7 cellular contexts compared by ENCODE assay signal in genomic region chr11:77127969-77128691, GRCh38. TPM values are rescaled to one million over a fixed set of nuclear protein-coding genes. Genes with fewer than 3 reads are reported as not detected.
A peak's percentile ranks its signal among the peaks of the same experiment; 100 is the strongest.
DNase-seq lines count a peak whose midpoint lies in the region; ATAC-seq and TF ChIP-seq lines count a peak whose summit lies in the region.

MYO7A (plus strand) TSS chr11:77128246; CDS start chr11:77130635, 2,389 bp downstream.

- peak; percentile 65 for DNase-seq in HK-2 (ENCODE audit: unreplicated experiment)
- DNase-seq in SHP77 treated with DMSO at 0.1 percent for 48 hours (lab: John Stamatoyannopoulos, UW) = peak; percentile 27
- DNase-seq in epithelial cell of proximal tubule (ENCODE audit: low read depth) = no peak
- peak; percentile 87 for DNase-seq in myocyte (ENCODE audit: low read depth)
- DNase-seq in dedifferentiated amniotic fluid mesenchymal stem cell (ENCODE audit: extremely low spot score) = no peak

- peak within 1 kb of the TSS; percentile 53 for H3K4me3 ChIP-seq in epithelial cell of proximal tubule (ENCODE audit: low read depth, low read length)

- no peak for TF ChIP-seq CTCF in epithelial cell of proximal tubule (conservative IDR thresholded peaks at IDR 0.05; ENCODE audit: low read depth, low read length)

- ATAC-seq in GM18870 (IDR thresholded peaks at IDR 0.05; ENCODE audit: unreplicated experiment) (no peak), HG02973 (IDR thresholded peaks at IDR 0.05; ENCODE audit: unreplicated experiment) (no peak)

RNA-seq across cellular contexts. Expression of gene MYO7A, which starts in this region (rescaled TPM):
- 0.23 and 0.29 TPM in 2 replicates for total RNA-seq in epithelial cell of proximal tubule
- total RNA-seq in myocyte = 0.57 and 0.96 TPM in 2 replicates
- 0.14 TPM for polyA plus RNA-seq in myocyte (2012)

Comparison
In these comparisons a context has a peak if more than half of its experiments do, and no peak if none do; other contexts are left out.
1. Peak in DNase-seq in myocyte; RNA of the gene not detected or under 1 TPM.
2. DNase-seq: peak in HK-2 (single experiment) and SHP77 treated with DMSO at 0.1 percent for 48 hours (single experiment); none in epithelial cell of proximal tubule (single experiment) and dedifferentiated amniotic fluid mesenchymal stem cell (single experiment).